In the genomic region with DNA sequence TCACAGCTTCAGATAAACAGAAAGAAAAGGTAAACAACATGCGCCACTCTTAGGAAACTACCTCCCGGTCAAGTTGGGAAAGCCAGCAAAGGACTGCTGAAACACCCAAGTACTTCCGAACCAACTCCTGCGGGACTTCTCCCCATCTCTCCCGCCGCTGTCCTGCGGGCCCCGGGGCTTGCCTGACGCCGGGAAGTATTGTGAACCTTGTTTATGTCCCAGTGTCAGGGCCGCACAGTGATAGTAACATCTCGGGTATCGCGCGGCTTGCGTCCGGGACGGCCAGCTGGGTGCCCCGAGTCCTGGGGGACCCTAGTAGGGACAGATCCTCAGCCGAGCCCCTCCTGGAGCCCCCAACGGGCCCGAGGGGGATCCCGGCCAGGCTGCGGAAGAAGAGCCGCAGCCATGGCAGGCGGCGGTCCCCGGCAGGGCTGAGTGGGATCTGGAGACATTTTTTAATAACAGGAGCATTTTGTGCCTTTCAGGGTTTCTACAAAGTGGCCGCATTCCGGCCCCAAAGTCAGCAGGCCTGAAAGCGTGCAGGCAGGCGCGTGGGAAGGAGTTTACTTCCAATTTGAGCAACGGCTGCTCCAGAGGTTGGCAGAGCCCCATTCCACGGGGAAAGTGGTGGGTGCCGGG, we compare ENCODE assay signal across 1 cellular context.
TF ChIP-seq lines count a peak whose summit lies in the region.

No MANE protein-coding gene starts in this region.

TF ChIP-seq in HepG2, 621 proteins besides CTCF, POLR2A, EP300 and RAD21 (continued from another document and continues in another):
- TF ChIP-seq, protein P1, sequence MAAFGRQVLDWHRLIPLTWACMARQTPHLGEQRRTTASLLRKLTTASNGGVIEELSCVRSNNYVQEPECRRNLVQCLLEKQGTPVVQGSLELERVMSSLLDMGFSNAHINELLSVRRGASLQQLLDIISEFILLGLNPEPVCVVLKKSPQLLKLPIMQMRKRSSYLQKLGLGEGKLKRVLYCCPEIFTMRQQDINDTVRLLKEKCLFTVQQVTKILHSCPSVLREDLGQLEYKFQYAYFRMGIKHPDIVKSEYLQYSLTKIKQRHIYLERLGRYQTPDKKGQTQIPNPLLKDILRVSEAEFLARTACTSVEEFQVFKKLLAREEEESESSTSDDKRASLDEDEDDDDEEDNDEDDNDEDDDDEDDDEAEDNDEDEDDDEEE (CRISPR knock-in tag; IDR thresholded peaks at IDR 0.05) = peak; percentile 19; the same call in 1 of the 2 replicates
- TF ChIP-seq ZNF563 (CRISPR knock-in tag; IDR thresholded peaks at IDR 0.05) (peak; percentile 48; the same call in 1 of the 2 replicates), ZNF350 (CRISPR knock-in tag; IDR thresholded peaks at IDR 0.05; ENCODE audit: borderline replicate concordance, low read depth) (0 out of 2 replicates have a peak, but pooled peaks have one; percentile 50), ATF2 (CRISPR knock-in tag; IDR thresholded peaks at IDR 0.05) (0 out of 2 replicates have a peak, but pooled peaks have one; percentile 5), TGIF2 (CRISPR knock-in tag; IDR thresholded peaks at IDR 0.05) (peak; percentile 38; the same call in 1 of the 2 replicates), KDM6A (CRISPR knock-in tag; IDR thresholded peaks at IDR 0.05; ENCODE audit: low read depth) (0 out of 2 replicates have a peak, but pooled peaks have one; percentile 5), ISL2 (CRISPR knock-in tag; IDR thresholded peaks at IDR 0.05) (peak; percentile 22; the same call in 1 of the 2 replicates), ZBTB7B (CRISPR knock-in tag; IDR thresholded peaks at IDR 0.05) (0 out of 2 replicates have a peak, but pooled peaks have one; percentile 4), NCOA1 (CRISPR knock-in tag; IDR thresholded peaks at IDR 0.05) (0 out of 2 replicates have a peak, but pooled peaks have one; percentile 12), YEATS2 (CRISPR knock-in tag; IDR thresholded peaks at IDR 0.05; ENCODE audit: borderline replicate concordance) (peak; percentile 62), KLF9 (CRISPR knock-in tag; IDR thresholded peaks at IDR 0.05; ENCODE audit: low read depth) (no peak), ZNF12 (CRISPR knock-in tag; IDR thresholded peaks at IDR 0.05) (0 out of 2 replicates have a peak, but pooled peaks have one; percentile 42), FOSL2 (CRISPR knock-in tag; IDR thresholded peaks at IDR 0.05) (peak; percentile 4; the same call in 1 of the 2 replicates), KDM5A (IDR thresholded peaks at IDR 0.05; ENCODE audit: borderline replicate concordance, low read length) (no peak), SOX5 (CRISPR knock-in tag; IDR thresholded peaks at IDR 0.05; ENCODE audit: borderline replicate concordance) (peak; percentile 8; the same call in 1 of the 2 replicates), NONO (IDR thresholded peaks at IDR 0.05) (no peak), NONO (CRISPR knock-in tag; conservative IDR thresholded peaks at IDR 0.05) (0 out of 2 replicates have a peak, but pooled peaks have one; percentile 4), MXD4 (CRISPR knock-in tag; IDR thresholded peaks at IDR 0.05) (peak; percentile 56; the same call in 1 of the 2 replicates), IRF2 (CRISPR knock-in tag; IDR thresholded peaks at IDR 0.05) (0 out of 2 replicates have a peak, but pooled peaks have one; percentile 12), ZNF605 (CRISPR knock-in tag; IDR thresholded peaks at IDR 0.05) (peak; percentile 82), ZNF792 (CRISPR knock-in tag; IDR thresholded peaks at IDR 0.05) (peak; percentile 13; the same call in 1 of the 2 replicates), KMT2A (CRISPR knock-in tag; IDR thresholded peaks at IDR 0.05) (peak; percentile 52; the same call in 1 of the 2 replicates), RCOR2 (CRISPR knock-in tag; IDR thresholded peaks at IDR 0.05) (no peak), XRCC5 (optimal IDR thresholded peaks at IDR 0.05; ENCODE audit: low read length) (peak; percentile 38), ZSCAN12 (CRISPR knock-in tag; IDR thresholded peaks at IDR 0.05) (0 out of 2 replicates have a peak, but pooled peaks have one; percentile 58), CCDC6 (CRISPR knock-in tag; IDR thresholded peaks at IDR 0.05) (no peak), ZNF839 (CRISPR knock-in tag; IDR thresholded peaks at IDR 0.05; ENCODE audit: borderline replicate concordance) (no peak), ARNT (IDR thresholded peaks at IDR 0.05) (no peak), CHD2 (IDR thresholded peaks at IDR 0.05; ENCODE audit: low read depth, low read length) (peak; percentile 93), GABPA (IDR thresholded peaks at IDR 0.05; ENCODE audit: low read depth, low read length) (no peak), GABPA (CRISPR knock-in tag; IDR thresholded peaks at IDR 0.05; ENCODE audit: low read depth) (0 out of 2 replicates have a peak, but pooled peaks have one; percentile 26), FOXP4 (CRISPR knock-in tag; IDR thresholded peaks at IDR 0.05) (peak; percentile 27), GATAD2A (CRISPR knock-in tag; IDR thresholded peaks at IDR 0.05) (no peak), RFXAP (CRISPR knock-in tag; IDR thresholded peaks at IDR 0.05; ENCODE audit: borderline replicate concordance) (0 out of 2 replicates have a peak, but pooled peaks have one; percentile 47), ZNF609 (CRISPR knock-in tag; IDR thresholded peaks at IDR 0.05; ENCODE audit: borderline replicate concordance) (peak; percentile 27; the same call in 1 of the 2 replicates), IKZF5 (CRISPR knock-in tag; IDR thresholded peaks at IDR 0.05) (peak; percentile 34; the same call in 1 of the 2 replicates), RBM39 (IDR thresholded peaks at IDR 0.05; ENCODE audit: low read depth, low read length, poor library complexity, severe bottlenecking) (peak; percentile 16), ZNF768 (CRISPR knock-in tag; IDR thresholded peaks at IDR 0.05) (0 out of 2 replicates have a peak, but pooled peaks have one; percentile 42)
- TF ChIP-seq, protein P2, sequence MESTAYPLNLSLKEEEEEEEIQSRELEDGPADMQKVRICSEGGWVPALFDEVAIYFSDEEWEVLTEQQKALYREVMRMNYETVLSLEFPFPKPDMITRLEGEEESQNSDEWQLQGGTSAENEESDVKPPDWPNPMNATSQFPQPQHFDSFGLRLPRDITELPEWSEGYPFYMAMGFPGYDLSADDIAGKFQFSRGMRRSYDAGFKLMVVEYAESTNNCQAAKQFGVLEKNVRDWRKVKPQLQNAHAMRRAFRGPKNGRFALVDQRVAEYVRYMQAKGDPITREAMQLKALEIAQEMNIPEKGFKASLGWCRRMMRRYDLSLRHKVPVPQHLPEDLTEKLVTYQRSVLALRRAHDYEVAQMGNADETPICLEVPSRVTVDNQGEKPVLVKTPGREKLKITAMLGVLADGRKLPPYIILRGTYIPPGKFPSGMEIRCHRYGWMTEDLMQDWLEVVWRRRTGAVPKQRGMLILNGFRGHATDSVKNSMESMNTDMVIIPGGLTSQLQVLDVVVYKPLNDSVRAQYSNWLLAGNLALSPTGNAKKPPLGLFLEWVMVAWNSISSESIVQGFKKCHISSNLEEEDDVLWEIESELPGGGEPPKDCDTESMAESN (CRISPR knock-in tag; conservative IDR thresholded peaks at IDR 0.05) = 0 out of 2 replicates have a peak, but pooled peaks have one; percentile 26
- TF ChIP-seq, protein P3, sequence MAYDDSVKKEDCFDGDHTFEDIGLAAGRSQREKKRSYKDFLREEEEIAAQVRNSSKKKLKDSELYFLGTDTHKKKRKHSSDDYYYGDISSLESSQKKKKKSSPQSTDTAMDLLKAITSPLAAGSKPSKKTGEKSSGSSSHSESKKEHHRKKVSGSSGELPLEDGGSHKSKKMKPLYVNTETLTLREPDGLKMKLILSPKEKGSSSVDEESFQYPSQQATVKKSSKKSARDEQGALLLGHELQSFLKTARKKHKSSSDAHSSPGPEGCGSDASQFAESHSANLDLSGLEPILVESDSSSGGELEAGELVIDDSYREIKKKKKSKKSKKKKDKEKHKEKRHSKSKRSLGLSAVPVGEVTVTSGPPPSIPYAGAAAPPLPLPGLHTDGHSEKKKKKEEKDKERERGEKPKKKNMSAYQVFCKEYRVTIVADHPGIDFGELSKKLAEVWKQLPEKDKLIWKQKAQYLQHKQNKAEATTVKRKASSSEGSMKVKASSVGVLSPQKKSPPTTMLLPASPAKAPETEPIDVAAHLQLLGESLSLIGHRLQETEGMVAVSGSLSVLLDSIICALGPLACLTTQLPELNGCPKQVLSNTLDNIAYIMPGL (CRISPR knock-in tag; IDR thresholded peaks at IDR 0.05; ENCODE audit: borderline replicate concordance in 1 of 2, low read depth in 1 of 2) = 0 out of 4 replicates have a peak, but pooled peaks of 1 of the 2 experiments have one; percentile 25
